ENCODE assay signal across 24 cellular contexts in genomic region chr5:84259221-84260045, GRCh38.
A peak's percentile ranks its signal among the peaks of the same experiment; 100 is the strongest.
DNase-seq lines count a peak whose midpoint lies in the region; ATAC-seq and TF ChIP-seq lines count a peak whose summit lies in the region.
"Had no signal": no experiment of that assay in that cellular context is flagged by ENCODE, and none has a peak within 500 bp of the region (broad histone marks: within the 10 kb centered on the region; RNA-seq: fewer than 3 reads in every experiment).

No MANE protein-coding gene starts in this region.

- no peaks in the 10 kb centered on the region for H3K36me3 ChIP-seq in OCI-LY3 (replicated peaks; ENCODE audit: low read depth, low read length)
- H3K36me3 ChIP-seq: Peyer's patch, prostate gland had no signal

- TF ChIP-seq CTCF in OCI-LY3 (IDR thresholded peaks at IDR 0.05; ENCODE audit: low read depth, low read length) (no peak), glutamatergic neuron (IDR thresholded peaks at IDR 0.05; ENCODE audit: partially characterized antibody, unreplicated experiment) (no peak)

- H3K27me3 Mint-ChIP-seq in glutamatergic neuron (ENCODE audit: unreplicated experiment): no peaks in the 10 kb centered on the region

- no peak overlapping the region for H3K4me3 Mint-ChIP-seq in glutamatergic neuron (ENCODE audit: unreplicated experiment)
- H3K4me3 Mint-ChIP-seq: activated T-cell treated with anti-CD3 and anti-CD28 coated beads, Interleukin-2, amount 50 U/mL, for 72 hours; T-helper 1 cell treated with Interleukin-12 subunit alpha and Interleukin-12 subunit beta and Interleukin-4 antibody, amounts not matched to agents 30 μg/mL and 1 μg/mL, for 36 hours had no signal

- H3K79me2 ChIP-seq in OCI-LY3 (ENCODE audit: low read length): no peaks in the 10 kb centered on the region

- H3K27me3 ChIP-seq in OCI-LY3 (ENCODE audit: low read depth, low read length): no peaks in the 10 kb centered on the region
- H3K27me3 ChIP-seq: Peyer's patch, SJSA1 had no signal

- no peak overlapping the region for H3K4me3 ChIP-seq in OCI-LY3 (ENCODE audit: low read length)
- H3K4me3 ChIP-seq: Peyer's patch, prostate gland, SJSA1, skin epidermis had no signal

- peak overlapping the region; percentile 23 for H3K4me2 ChIP-seq in OCI-LY3 (ENCODE audit: low read length)
- H3K4me2 ChIP-seq: KMS-11 had no signal

- H3K4me1 Mint-ChIP-seq in glutamatergic neuron (ENCODE audit: low read depth, unreplicated experiment): peaks cover 19% of the 10 kb centered on the region

- peaks cover 6% of the 10 kb centered on the region for H3K36me3 Mint-ChIP-seq in glutamatergic neuron (ENCODE audit: unreplicated experiment)

- ATAC-seq in GM18867 (IDR thresholded peaks at IDR 0.05; ENCODE audit: unreplicated experiment) (peak; percentile 8), HG02885 (IDR thresholded peaks at IDR 0.05; ENCODE audit: poor library complexity, unreplicated experiment) (peak; percentile 1)
- ATAC-seq: activated T-cell treated with anti-CD3 and anti-CD28 coated beads, Interleukin-2, amount 50 U/mL, for 72 hours; foreskin keratinocyte had no signal

- H3K4me1 ChIP-seq in OCI-LY3 (ENCODE audit: low read length): peaks cover 20% of the 10 kb centered on the region
- H3K4me1 ChIP-seq: foreskin keratinocyte, Peyer's patch, prostate gland had no signal

- no peak overlapping the region for H2AFZ ChIP-seq in OCI-LY3 (ENCODE audit: low read depth, low read length)

- H3K9ac ChIP-seq in OCI-LY3 (ENCODE audit: low read length): no peak overlapping the region
- H3K9ac ChIP-seq: KMS-11 had no signal

- DNase-seq in glutamatergic neuron (no peak), DMS53 treated with DMSO at 0.1 percent for 48 hours (lab: John Stamatoyannopoulos, UW; ENCODE audit: unreplicated experiment) (no peak), NCI-H82 (lab: John Stamatoyannopoulos, UW) (no peak), HCEC 1CT (no peak)
- DNase-seq: activated CD4-positive, alpha-beta T cell treated with anti-CD3 and anti-CD28 coated beads for 48 hours; activated naive CD4-positive, alpha-beta T cell treated with anti-CD3 and anti-CD28 coated beads, Interleukin-2, amount 50 U/mL, for 16 hours; activated T-cell treated with anti-CD3 and anti-CD28 coated beads, Interleukin-2, amount 50 U/mL, for 72 hours; aorta; central memory CD4-positive, alpha-beta T cell; foreskin keratinocyte; hippocampal formation; NCI-H2029; Peyer's patch; stimulated activated CD4-positive, alpha-beta T cell treated with anti-CD3 and anti-CD28 coated beads, Interleukin-1b, Interleukin-23, amount 100 ng/mL, for 48 hours; substantia nigra had no signal

- no peaks in the 10 kb centered on the region for H4K20me1 ChIP-seq in OCI-LY3 (ENCODE audit: insufficient read depth, low read length)

- H3K27ac ChIP-seq in OCI-LY3 (ENCODE audit: low read length): no peak overlapping the region
- H3K27ac ChIP-seq: C4-2B, foreskin keratinocyte, KMS-11, Peyer's patch, prostate gland, SJSA1, skin epidermis had no signal

- H3K9me3 Mint-ChIP-seq in glutamatergic neuron (ENCODE audit: unreplicated experiment): peaks cover 6% of the 10 kb centered on the region
- H3K9me3 Mint-ChIP-seq: T-helper 1 cell treated with Interleukin-12 subunit alpha and Interleukin-12 subunit beta and Interleukin-4 antibody, amounts not matched to agents 30 μg/mL and 1 μg/mL, for 36 hours had no signal

- no peaks in the 10 kb centered on the region for H3K9me3 ChIP-seq in OCI-LY3 (ENCODE audit: insufficient read depth, low read length)
- H3K9me3 ChIP-seq: Peyer's patch, prostate gland, SJSA1 had no signal

- H3K27ac Mint-ChIP-seq in glutamatergic neuron (ENCODE audit: unreplicated experiment): peak overlapping the region; percentile 46
- H3K27ac Mint-ChIP-seq: activated T-cell treated with anti-CD3 and anti-CD28 coated beads, Interleukin-2, amount 50 U/mL, for 72 hours; T-helper 1 cell treated with Interleukin-12 subunit alpha and Interleukin-12 subunit beta and Interleukin-4 antibody, amounts not matched to agents 30 μg/mL and 1 μg/mL, for 36 hours had no signal
